In the genomic region with DNA sequence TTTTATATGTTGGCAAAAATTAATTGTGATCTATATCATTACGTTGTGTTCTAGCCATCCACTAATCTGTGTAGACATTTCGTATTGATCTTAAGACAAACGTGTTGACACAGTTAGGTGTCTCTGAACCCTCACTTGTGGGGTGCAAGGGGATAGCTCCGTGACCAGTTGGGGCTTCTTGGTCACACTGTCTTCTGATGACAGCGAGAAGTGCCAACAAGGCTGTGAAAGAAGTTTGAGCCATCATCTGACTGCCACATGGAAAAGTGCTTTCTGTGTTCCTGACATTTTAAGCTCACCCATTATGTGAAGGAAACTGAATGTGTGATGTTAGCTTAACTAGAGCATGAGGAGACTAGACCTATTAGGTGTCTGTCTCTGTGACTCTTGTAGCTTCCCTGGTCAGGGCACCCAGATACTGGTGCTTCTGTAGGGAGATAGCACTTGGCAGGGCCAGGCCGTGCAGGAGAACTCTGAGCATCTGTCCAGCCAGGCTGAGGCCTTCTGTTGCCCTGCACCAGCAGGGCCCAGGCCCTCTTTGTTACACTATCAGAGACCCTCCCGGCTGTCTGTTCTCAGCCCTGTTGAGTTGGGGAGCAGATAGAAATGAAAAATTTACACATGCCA, we compare ENCODE assay signal across 14 cellular contexts. TPM values are rescaled to one million over a fixed set of nuclear protein-coding genes. Genes with fewer than 3 reads are reported as not detected.
DNase-seq lines count a peak whose midpoint lies in the region; ATAC-seq and TF ChIP-seq lines count a peak whose summit lies in the region.
"Had no signal": no experiment of that assay in that cellular context is flagged by ENCODE, and none has a peak within 500 bp of the region (broad histone marks: within the 10 kb centered on the region; RNA-seq: fewer than 3 reads in every experiment).

No MANE protein-coding gene starts in this region.

- no peak overlapping the region for H2AFZ ChIP-seq in H9 (ENCODE audit: low read length)

- no peak overlapping the region for H4K91ac ChIP-seq in H9 (ENCODE audit: insufficient read length, low read depth, low read length)

- H3K27ac ChIP-seq in H9 (ENCODE audit: insufficient read length, low read depth, low read length) (no peak overlapping the region), brain microvascular endothelial cell (no peak overlapping the region)
- H3K27ac ChIP-seq: HL-60 had no signal

- no peak overlapping the region for H4K8ac ChIP-seq in H9 (replicated peaks; ENCODE audit: insufficient read length, low read depth, low read length)

- no peak overlapping the region for H2BK5ac ChIP-seq in H9 (ENCODE audit: insufficient read length, low read length)

- DNase-seq in activated naive CD4-positive, alpha-beta T cell treated with anti-CD3 and anti-CD28 coated beads for 36 hours: no peak
- DNase-seq in activated naive CD4-positive, alpha-beta T cell treated with Interleukin-2 at 50 U/mL for 16 hours: no peak
- DNase-seq in H9: no peak
- peak; percentile 66 for DNase-seq in glutamatergic neuron
- DNase-seq in memory B cell (ENCODE audit: low spot score in 2 of 2): no peak
- no peak for DNase-seq in midbrain (lab: John Stamatoyannopoulos, UW)
- no peak for DNase-seq in brain microvascular endothelial cell
- DNase-seq: C1 segment of cervical spinal cord, NCI-H1436 treated with DMSO at 0.1 percent for 48 hours, NCI-H2081, NCI-H524 had no signal

- H3K79me2 ChIP-seq in H9 (ENCODE audit: insufficient read depth, low read length): no peaks in the 10 kb centered on the region

- H3K27ac Mint-ChIP-seq in activated naive CD4-positive, alpha-beta T cell treated with anti-CD3 and anti-CD28 coated beads for 36 hours: peak overlapping the region; percentile 3
- H3K27ac Mint-ChIP-seq in H9: peak overlapping the region in 2 of 3 experiments; percentile 7 to 41; a peak in 2 of 7 replicates
- peak overlapping the region; percentile 97 for H3K27ac Mint-ChIP-seq in glutamatergic neuron (ENCODE audit: unreplicated experiment)
- peak overlapping the region; percentile 15 for H3K27ac Mint-ChIP-seq in memory B cell

- H3K27me3 Mint-ChIP-seq in activated naive CD4-positive, alpha-beta T cell treated with anti-CD3 and anti-CD28 coated beads for 36 hours (ENCODE audit: low read depth): no peaks in the 10 kb centered on the region
- H3K27me3 Mint-ChIP-seq in H9 (ENCODE audit: low read depth) (no peaks in the 10 kb centered on the region), glutamatergic neuron (ENCODE audit: unreplicated experiment) (peaks cover 11% of the 10 kb centered on the region), memory B cell (no peaks in the 10 kb centered on the region)

- H4K5ac ChIP-seq in H9 (ENCODE audit: insufficient read length, low read depth, low read length): no peak overlapping the region

- CTCF ChIA-PET in activated naive CD4-positive, alpha-beta T cell treated with anti-CD3 and anti-CD28 coated beads for 36 hours (lab: Charles Lee): interaction anchor here (1.4 kb wide), 1 partner anchor 43 kb away, joined by 4 read pairs; no protein-coding TSS in a partner anchor

- H3K4ac ChIP-seq in H9 (ENCODE audit: low read depth, low read length): no peak overlapping the region

- no peak overlapping the region for H3T11ph ChIP-seq in H9 (ENCODE audit: low read length)

- no peak overlapping the region for H2BK12ac ChIP-seq in H9 (ENCODE audit: insufficient read length, low read depth, low read length)

- no peak overlapping the region for H3K56ac ChIP-seq in H9 (ENCODE audit: insufficient read length, low read depth, low read length)

- no peak overlapping the region for H2BK120ac ChIP-seq in H9 (ENCODE audit: low read depth, low read length, poor library complexity, severe bottlenecking)

- H3K9me3 ChIP-seq in H9 (ENCODE audit: control insufficient read depth, low read depth, low read length): no peaks in the 10 kb centered on the region

- no peak overlapping the region for H3K4me3 Mint-ChIP-seq in activated naive CD4-positive, alpha-beta T cell treated with anti-CD3 and anti-CD28 coated beads for 36 hours
- no peak overlapping the region for H3K4me3 Mint-ChIP-seq in H9
- H3K4me3 Mint-ChIP-seq in glutamatergic neuron (ENCODE audit: unreplicated experiment): peak overlapping the region; percentile 27
- no peak overlapping the region for H3K4me3 Mint-ChIP-seq in memory B cell

- H3K4me1 Mint-ChIP-seq in activated naive CD4-positive, alpha-beta T cell treated with anti-CD3 and anti-CD28 coated beads for 36 hours (ENCODE audit: low read depth): no peaks in the 10 kb centered on the region
- H3K4me1 Mint-ChIP-seq in H9 (peaks cover 7 to 8% of the 10 kb centered on the region in 2 experiments), glutamatergic neuron (ENCODE audit: low read depth, unreplicated experiment) (peaks cover 45% of the 10 kb centered on the region), memory B cell (peaks cover 2% of the 10 kb centered on the region)

- H3K23ac ChIP-seq in H9 (ENCODE audit: insufficient read length, low read depth, low read length): no peak overlapping the region

- no peak overlapping the region for H3K9ac ChIP-seq in H9 (ENCODE audit: extremely low read depth, insufficient read length, low read length)

- peaks cover 6% of the 10 kb centered on the region for H3K36me3 ChIP-seq in brain microvascular endothelial cell (replicated peaks)

- TF ChIP-seq CTCF in H9 (conservative IDR thresholded peaks at IDR 0.05) (no peak), glutamatergic neuron (IDR thresholded peaks at IDR 0.05; ENCODE audit: partially characterized antibody, unreplicated experiment) (no peak), brain microvascular endothelial cell (IDR thresholded peaks at IDR 0.05; ENCODE audit: low read depth, low read length, missing control alignments) (no peak)

- H3K9me3 Mint-ChIP-seq in activated naive CD4-positive, alpha-beta T cell treated with anti-CD3 and anti-CD28 coated beads for 36 hours: no peaks in the 10 kb centered on the region
- no peaks in the 10 kb centered on the region for H3K9me3 Mint-ChIP-seq in H9
- peaks cover 11% of the 10 kb centered on the region for H3K9me3 Mint-ChIP-seq in glutamatergic neuron (ENCODE audit: unreplicated experiment)
- H3K9me3 Mint-ChIP-seq in memory B cell: no peaks in the 10 kb centered on the region

- in situ Hi-C loops in brain microvascular endothelial cell (cut with HindIII; ENCODE audit: low pct_ligation_motif_present, low sequenced_read_pairs): no loop called here

- H3K4me3 ChIP-seq in brain microvascular endothelial cell (ENCODE audit: low read depth, low read length): no peak overlapping the region
- H3K4me3 ChIP-seq: K562 had no signal

- no peak overlapping the region for H2BK15ac ChIP-seq in H9 (ENCODE audit: low read depth, low read length)

- no peak for ATAC-seq in memory B cell (ENCODE audit: low read depth)
- ATAC-seq in HG03460 (IDR thresholded peaks at IDR 0.05; ENCODE audit: unreplicated experiment): no peak
- ATAC-seq: K562 had no signal

- H2BK20ac ChIP-seq in H9 (ENCODE audit: low read depth, low read length, poor library complexity, severe bottlenecking): no peak overlapping the region

- intact Hi-C loops in activated naive CD4-positive, alpha-beta T cell treated with anti-CD3 and anti-CD28 coated beads for 36 hours (cut with micrococcal nuclease): no loop called here

- no peaks in the 10 kb centered on the region for H3K4me1 ChIP-seq in H9 (ENCODE audit: insufficient read depth, low read length)

- H3K27me3 ChIP-seq in H9 (ENCODE audit: insufficient read depth, low read length): no peaks in the 10 kb centered on the region
- no peaks in the 10 kb centered on the region for H3K27me3 ChIP-seq in brain microvascular endothelial cell (replicated peaks)

- peaks cover 9% of the 10 kb centered on the region for H3K79me1 ChIP-seq in H9 (ENCODE audit: insufficient read depth, low read depth, low read length, poor library complexity, severe bottlenecking)

- no peak overlapping the region for H3K18ac ChIP-seq in H9 (ENCODE audit: insufficient read length, low read depth, low read length)

- H3K23me2 ChIP-seq in H9 (ENCODE audit: insufficient read length, low read depth, low read length, poor library complexity, severe bottlenecking): no peaks in the 10 kb centered on the region

- no CpG with 5 or more reads among the region's 7 CpGs for WGBS in H9 (ENCODE audit: extremely low coverage, insufficient read length, low lambda C conversion rate)

- no peak overlapping the region for H3K4me2 ChIP-seq in H9 (ENCODE audit: insufficient read depth, insufficient read length, low read length)

- peaks cover 22% of the 10 kb centered on the region for H3K36me3 Mint-ChIP-seq in activated naive CD4-positive, alpha-beta T cell treated with anti-CD3 and anti-CD28 coated beads for 36 hours (ENCODE audit: low read depth)
- H3K36me3 Mint-ChIP-seq in H9 (ENCODE audit: insufficient read depth in 1 of 3, low read depth in 3 of 3) (peaks cover 12 to 54% (median 20%) of the 10 kb centered on the region in 3 experiments), glutamatergic neuron (ENCODE audit: unreplicated experiment) (no peaks in the 10 kb centered on the region), memory B cell (peaks cover 22% of the 10 kb centered on the region)

- no peaks in the 10 kb centered on the region for H4K20me1 ChIP-seq in H9 (ENCODE audit: control insufficient read depth, insufficient read depth, insufficient read length)

- H3K14ac ChIP-seq in H9 (ENCODE audit: insufficient read depth, low read length): no peak overlapping the region

- H2AK5ac ChIP-seq in H9 (ENCODE audit: insufficient read length, low read length): no peak overlapping the region

RNA-seq across cellular contexts. Expression of a gene that starts 52.8 kb away (rescaled TPM):
- 10 to 100 TPM; 14.4 to 16.6 TPM for total RNA-seq in activated naive CD4-positive, alpha-beta T cell treated with anti-CD3 and anti-CD28 coated beads for 36 hours
- total RNA-seq in H9 (2021) (17.4 and 18.8 TPM in 2 replicates), glutamatergic neuron (ENCODE audit: unreplicated experiment) (22.9 TPM)

Comparison
In these comparisons a context has a peak if more than half of its experiments do, and no peak if none do; other contexts are left out.
1. H3K27ac Mint-ChIP-seq: peak in every context shown above with its lines; median percentile 97 in glutamatergic neuron; 24 in H9; 15 in memory B cell; 3 in activated naive CD4-positive, alpha-beta T cell treated with anti-CD3 and anti-CD28 coated beads for 36 hours.